ENCODE assay signal across 9 cellular contexts in genomic region chr10:45433716-45434469, GRCh38. TPM values are rescaled to one million over a fixed set of nuclear protein-coding genes. Genes with fewer than 3 reads are reported as not detected.
DNase-seq lines count a peak whose midpoint lies in the region; ATAC-seq lines count a peak whose summit lies in the region.
"Had no signal": no experiment of that assay in that cellular context is flagged by ENCODE, and none has a peak within 500 bp of the region (broad histone marks: within the 10 kb centered on the region; RNA-seq: fewer than 3 reads in every experiment).

No MANE protein-coding gene starts in this region.

- peaks cover 37 to 44% of the 10 kb centered on the region in 2 donors for H3K36me3 Mint-ChIP-seq in naive B cell
- H3K36me3 Mint-ChIP-seq in T-helper 2 cell treated with Interferon-gamma antibody and Interleukin-4, amounts not matched to agents 5 μg/mL and 100 μg/mL, for 36 hours (ENCODE audit: low read depth), result no peaks in the 10 kb centered on the region

- no peaks in the 10 kb centered on the region for H3K27me3 Mint-ChIP-seq in naive B cell
- peaks cover 4% of the 10 kb centered on the region for H3K27me3 Mint-ChIP-seq in T-helper 2 cell treated with Interferon-gamma antibody and Interleukin-4, amounts not matched to agents 5 μg/mL and 100 μg/mL, for 36 hours (ENCODE audit: low read depth)

- H3K4me3 Mint-ChIP-seq in naive B cell, result no peak overlapping the region
- no peak overlapping the region for H3K4me3 Mint-ChIP-seq in T-helper 2 cell treated with Interferon-gamma antibody and Interleukin-4, amounts not matched to agents 5 μg/mL and 100 μg/mL, for 36 hours

- peaks cover 0 to 6% (median 0%) of the 10 kb centered on the region in 7 donors for H3K9me3 Mint-ChIP-seq in naive B cell
- no peaks in the 10 kb centered on the region for H3K9me3 Mint-ChIP-seq in T-helper 2 cell treated with Interferon-gamma antibody and Interleukin-4, amounts not matched to agents 5 μg/mL and 100 μg/mL, for 36 hours

- H3K4me1 Mint-ChIP-seq in naive B cell, result peaks cover 38 to 47% (median 40%) of the 10 kb centered on the region in 3 donors
- H3K4me1 Mint-ChIP-seq in T-helper 2 cell treated with Interferon-gamma antibody and Interleukin-4, amounts not matched to agents 5 μg/mL and 100 μg/mL, for 36 hours (ENCODE audit: low read depth), result peaks cover 19% of the 10 kb centered on the region

- H3K27ac Mint-ChIP-seq in naive B cell, result peak overlapping the region in 5 of 6 donors; percentile 58 to 95 (median 65)
- H3K27ac Mint-ChIP-seq in T-helper 2 cell treated with Interferon-gamma antibody and Interleukin-4, amounts not matched to agents 5 μg/mL and 100 μg/mL, for 36 hours, result no peak overlapping the region

- ATAC-seq in GM18870 (IDR thresholded peaks at IDR 0.05; ENCODE audit: unreplicated experiment), result peak; percentile 88
- peak; percentile 90 for ATAC-seq in GM21619 (IDR thresholded peaks at IDR 0.05; ENCODE audit: unreplicated experiment)
- ATAC-seq in HG03378 (IDR thresholded peaks at IDR 0.05; ENCODE audit: unreplicated experiment), result peak; percentile 70
- ATAC-seq in naive B cell (ENCODE audit: low read depth in 2 of 2), result no peak
- ATAC-seq: esophagus mucosa had no signal

- DNase-seq in naive B cell, result no peak
- no peak for DNase-seq in T-helper 2 cell treated with Interferon-gamma antibody and Interleukin-4, amounts not matched to agents 5 μg/mL and 100 μg/mL, for 36 hours (ENCODE audit: low spot score)
- DNase-seq in MV-4-11 (lab: John Stamatoyannopoulos, UW), result no peak
- DNase-seq in GOT3 (lab: John Stamatoyannopoulos, UW), result no peak
- DNase-seq: SHP77 treated with DMSO at 0.1 percent for 48 hours had no signal

RNA-seq across cellular contexts. Expression of gene ALOX5, which starts 59.9 kb away (rescaled TPM):
- polyA plus RNA-seq in naive B cell (ENCODE audit: low read depth in 6 of 6), result 100 to 1,000 TPM; 120 to 202 (median 153) TPM

Comparison
In these comparisons a context has a peak if more than half of its experiments do, and no peak if none do; other contexts are left out.
1. ATAC-seq: peak in GM18870 (single experiment), GM21619 (single experiment) and HG03378 (single experiment); none in naive B cell (0 of 2).